Comparison of ENCODE assay signal across 16 cellular contexts in genomic region chr10:128040681-128041080, GRCh38.
DNase-seq lines count a peak whose midpoint lies in the region; ATAC-seq, FAIRE-seq and TF ChIP-seq lines count a peak whose summit lies in the region.
"Had no signal": no experiment of that assay in that cellular context is flagged by ENCODE, and none has a peak within 500 bp of the region (broad histone marks: within the 10 kb centered on the region; RNA-seq: fewer than 3 reads in every experiment).

No MANE protein-coding gene starts in this region.

- TF ChIP-seq CTCF in CD14-positive monocyte (IDR thresholded peaks at IDR 0.05) (no peak), kidney (IDR thresholded peaks at IDR 0.05; ENCODE audit: borderline replicate concordance, extremely low read depth, insufficient read depth) (no peak), spleen (IDR thresholded peaks at IDR 0.05 in 8 of 11, conservative IDR thresholded peaks at IDR 0.05 in 3 of 11) (no peak), breast epithelium (IDR thresholded peaks at IDR 0.05) (no peak)

- peaks cover 40% of the 10 kb centered on the region for H3K4me1 Mint-ChIP-seq in CD14-positive monocyte
- H3K4me1 Mint-ChIP-seq in central memory CD8-positive, alpha-beta T cell: peaks cover 12% of the 10 kb centered on the region

- H3K9ac ChIP-seq in kidney (ENCODE audit: low read length in 2 of 2): no peak overlapping the region

- H3K36me3 ChIP-seq in kidney (ENCODE audit: control insufficient read depth in 1 of 2, insufficient read depth in 2 of 2, low read length in 2 of 2): no peaks in the 10 kb centered on the region
- H3K36me3 ChIP-seq in spleen: peaks cover 0 to 4% (median 0%) of the 10 kb centered on the region in 6 donors
- no peaks in the 10 kb centered on the region for H3K36me3 ChIP-seq in breast epithelium

- H3K27ac Mint-ChIP-seq in CD14-positive monocyte: no peak overlapping the region
- H3K27ac Mint-ChIP-seq in central memory CD8-positive, alpha-beta T cell (ENCODE audit: low read depth): peak overlapping the region; percentile 68
- H3K27ac Mint-ChIP-seq: B cell; CD4-positive, alpha-beta T cell; H9 had no signal

- FAIRE-seq in kidney (lab: Jason Lieb, UNC): no peak
- FAIRE-seq: D721Med, G401.6, GM12891, H1 had no signal

- TF ChIP-seq POLR2A in spleen (IDR thresholded peaks at IDR 0.05) (no peak), breast epithelium (IDR thresholded peaks at IDR 0.05) (no peak)

- H3K27me3 Mint-ChIP-seq in CD14-positive monocyte (ENCODE audit: low read depth in 3 of 3): no peaks in the 10 kb centered on the region
- no peaks in the 10 kb centered on the region for H3K27me3 Mint-ChIP-seq in central memory CD8-positive, alpha-beta T cell
- H3K27me3 Mint-ChIP-seq: B cell; CD4-positive, alpha-beta T cell had no signal

- WGBS in spleen, 5 donors: 90 to 96% (median 94%) methylated on average over 2 to 8 of the region's 8 CpGs

- peak; percentile 30 for DNase-seq in CD14-positive monocyte (ENCODE audit: low spot score)
- DNase-seq in central memory CD8-positive, alpha-beta T cell (ENCODE audit: low spot score in 2 of 2): no peak
- peak; percentile 27 for DNase-seq in kidney
- DNase-seq in spleen: peak; percentile 73
- DNase-seq in GM19238 (ENCODE audit: insufficient read length, low spot score): no peak
- no peak for DNase-seq in breast epithelium (ENCODE audit: low spot score in 2 of 2)
- DNase-seq: C1 segment of cervical spinal cord; Caco-2; CD4-positive, alpha-beta T cell; H9 had no signal

- H3K9me3 Mint-ChIP-seq in CD14-positive monocyte: peaks cover 0 to 2% (median 0%) of the 10 kb centered on the region in 7 donors
- no peaks in the 10 kb centered on the region for H3K9me3 Mint-ChIP-seq in central memory CD8-positive, alpha-beta T cell
- H3K9me3 Mint-ChIP-seq: CD4-positive, alpha-beta T cell; H9 had no signal

- peaks cover 0 to 4% of the 10 kb centered on the region in 2 donors for H3K4me1 ChIP-seq in kidney (ENCODE audit: control insufficient read depth in 1 of 2, insufficient read depth in 1 of 2, low read depth in 1 of 2, low read length in 2 of 2)
- H3K4me1 ChIP-seq in spleen: peaks cover 0 to 24% (median 11%) of the 10 kb centered on the region in 6 donors
- no peaks in the 10 kb centered on the region for H3K4me1 ChIP-seq in breast epithelium
- H3K4me1 ChIP-seq: Caco-2 had no signal

- intact Hi-C loops in CD14-positive monocyte (cut with micrococcal nuclease) (no loop called here), kidney (cut with DNase I) (no loop called here), spleen (cut with DNase I; ENCODE audit: low total_unique reads) (no loop called here), breast epithelium (cut with DNase I; ENCODE audit: low total_unique reads) (no loop called here)

- H3K4me3 Mint-ChIP-seq in CD14-positive monocyte: no peak overlapping the region
- H3K4me3 Mint-ChIP-seq in central memory CD8-positive, alpha-beta T cell: no peak overlapping the region
- H3K4me3 Mint-ChIP-seq: B cell; CD4-positive, alpha-beta T cell; H9 had no signal

- H3K9me3 ChIP-seq in kidney (ENCODE audit: control insufficient read depth in 1 of 2, low read length in 2 of 2) (no peaks in the 10 kb centered on the region), spleen (no peaks in the 10 kb centered on the region), breast epithelium (no peaks in the 10 kb centered on the region)
- H3K9me3 ChIP-seq: Caco-2 had no signal

- H3K27me3 ChIP-seq in spleen (replicated peaks in 1 of 7) (no peaks in the 10 kb centered on the region), breast epithelium (no peaks in the 10 kb centered on the region)

- peaks cover 30 to 36% of the 10 kb centered on the region in 2 donors for H3K36me3 Mint-ChIP-seq in CD14-positive monocyte
- H3K36me3 Mint-ChIP-seq in central memory CD8-positive, alpha-beta T cell (ENCODE audit: insufficient read depth): peaks cover 7% of the 10 kb centered on the region

- H3K4me3 ChIP-seq in kidney (ENCODE audit: low read length in 2 of 2) (no peak overlapping the region), spleen (no peak overlapping the region), breast epithelium (no peak overlapping the region)

- ATAC-seq in central memory CD8-positive, alpha-beta T cell (replicated peaks; ENCODE audit: extremely low read depth, poor library complexity, severe bottlenecking): no peak
- no peak for ATAC-seq in GM21447 (IDR thresholded peaks at IDR 0.05; ENCODE audit: unreplicated experiment)

- H3K27ac ChIP-seq in kidney (ENCODE audit: low read depth in 2 of 2, low read length in 2 of 2) (no peak overlapping the region), spleen (no peak overlapping the region), breast epithelium (no peak overlapping the region)

Comparison
In these comparisons a context has a peak if more than half of its experiments do, and no peak if none do; other contexts are left out.
1. DNase-seq: peak in CD14-positive monocyte (single experiment), kidney (single experiment) and spleen (single experiment); none in central memory CD8-positive, alpha-beta T cell (0 of 2), GM19238 (single experiment) and breast epithelium (0 of 2).